21 cellular contexts compared by ENCODE assay signal in the genomic region with DNA sequence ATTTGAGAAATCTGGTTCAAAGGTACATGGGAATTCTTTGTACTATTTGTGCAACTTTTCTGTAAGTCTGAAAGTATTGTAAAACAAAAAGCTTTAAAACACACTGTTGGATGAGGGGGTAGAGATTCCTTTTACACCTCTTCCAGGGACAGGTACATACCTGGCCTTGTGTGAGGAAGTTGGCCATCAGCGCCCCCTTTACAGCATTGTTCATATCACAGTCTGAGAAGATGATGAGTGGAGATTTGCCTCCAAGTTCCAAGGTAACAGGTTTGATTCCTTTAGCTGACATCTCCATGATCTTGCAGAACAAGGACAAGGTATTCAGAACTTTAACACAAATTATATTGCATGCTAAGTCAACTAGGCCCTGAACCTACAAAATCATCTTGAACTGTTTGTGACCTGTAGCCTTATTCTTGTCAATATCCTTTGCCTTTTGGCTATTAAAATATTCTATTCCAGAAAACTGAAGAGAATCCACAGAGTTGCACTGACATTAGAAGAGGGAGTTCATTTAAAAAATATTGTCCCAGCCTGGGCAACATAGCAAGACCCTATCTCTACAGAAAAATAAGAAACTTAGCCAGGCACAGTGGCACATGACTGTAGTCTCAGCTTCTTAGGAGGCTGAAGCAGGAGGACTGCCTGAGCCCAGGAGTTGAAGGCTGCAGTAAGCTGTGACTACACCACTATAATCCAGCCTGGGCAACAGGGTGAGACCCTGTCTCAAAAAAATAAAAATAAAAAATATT. TPM values are rescaled to one million over a fixed set of nuclear protein-coding genes. Genes with fewer than 3 reads are reported as not detected.
DNase-seq lines count a peak whose midpoint lies in the region; ATAC-seq and TF ChIP-seq lines count a peak whose summit lies in the region.
"Had no signal": no experiment of that assay in that cellular context is flagged by ENCODE, and none has a peak within 500 bp of the region (broad histone marks: within the 10 kb centered on the region; RNA-seq: fewer than 3 reads in every experiment).

No MANE protein-coding gene starts in this region.

- H3K36me3 ChIP-seq in CD8-positive, alpha-beta T cell (ENCODE audit: insufficient read depth, low read length): peaks cover 21% of the 10 kb centered on the region
- peaks cover 45% of the 10 kb centered on the region for H3K36me3 ChIP-seq in OCI-LY3 (replicated peaks; ENCODE audit: low read depth, low read length)
- H3K36me3 ChIP-seq in prostate gland: peaks cover 0 to 19% of the 10 kb centered on the region in 2 donors

- no peak for DNase-seq in CD8-positive, alpha-beta T cell
- DNase-seq in epithelial cell of proximal tubule (ENCODE audit: low read depth) (no peak), prostate gland (ENCODE audit: low spot score) (no peak), NCI-H526 treated with DMSO at 0.1 percent for 48 hours (lab: John Stamatoyannopoulos, UW) (no peak), NCI-H1105 (lab: John Stamatoyannopoulos, UW) (no peak)
- DNase-seq: cortex of kidney; foreskin melanocyte; GDM1; hypothalamus; MV-4-11; naive B cell; NCI-H187 treated with DMSO at 0.1 percent for 48 hours; NCI-H226; NK-92 treated with Interleukin-12 subunit alpha and Interleukin-12 subunit beta, amount 100 ng/mL, for 24 hours; stimulated activated naive B cell treated with anti-CD40 and anti-IgM and Interleukin-4, amounts not matched to agents 10 μg/mL and 1 μg/mL and 100 μg/mL, for 72 hours; tibial artery had no signal

- no peaks in the 10 kb centered on the region; the same call in 1 of the 2 replicates for H3K79me2 ChIP-seq in OCI-LY3 (ENCODE audit: low read length)
- H3K79me2 ChIP-seq: parathyroid adenoma had no signal

- WGBS in prostate gland: 95% methylated on average over 1 of the region's 1 CpG

- H3K36me3 Mint-ChIP-seq in CD8-positive, alpha-beta T cell: peaks cover 79% of the 10 kb centered on the region

- peaks cover 15% of the 10 kb centered on the region for H3K4me1 ChIP-seq in CD8-positive, alpha-beta T cell (ENCODE audit: insufficient read depth, low read length)
- H3K4me1 ChIP-seq in OCI-LY3 (ENCODE audit: low read length) (no peaks in the 10 kb centered on the region), prostate gland (replicated peaks) (no peaks in the 10 kb centered on the region)
- H3K4me1 ChIP-seq: parathyroid adenoma, tibial artery had no signal

- CTCF ChIA-PET in CD8-positive, alpha-beta T cell (lab: Charles Lee): no interaction called here

- no peaks in the 10 kb centered on the region for H3K9me3 Mint-ChIP-seq in CD8-positive, alpha-beta T cell
- H3K9me3 Mint-ChIP-seq: IgD-negative memory B cell; memory B cell; naive B cell; stimulated activated naive B cell treated with anti-CD40 and anti-IgM and Interleukin-4, amounts not matched to agents 10 μg/mL and 1 μg/mL and 100 μg/mL, for 72 hours had no signal

- peaks cover 20% of the 10 kb centered on the region for H3K4me1 Mint-ChIP-seq in CD8-positive, alpha-beta T cell (ENCODE audit: low read depth)

- H3K4me2 ChIP-seq in OCI-LY3 (ENCODE audit: low read length): no peak overlapping the region

- H3K9me3 ChIP-seq in CD8-positive, alpha-beta T cell (ENCODE audit: low read length): no peaks in the 10 kb centered on the region
- H3K9me3 ChIP-seq in OCI-LY3 (ENCODE audit: insufficient read depth, low read length): no peaks in the 10 kb centered on the region
- H3K9me3 ChIP-seq in prostate gland: no peaks in the 10 kb centered on the region
- H3K9me3 ChIP-seq: tibial artery had no signal

- TF ChIP-seq POLR2A in prostate gland (IDR thresholded peaks at IDR 0.05): no peak

- H3K27ac Mint-ChIP-seq in CD8-positive, alpha-beta T cell: peak overlapping the region; percentile 2
- H3K27ac Mint-ChIP-seq: IgD-negative memory B cell had no signal

- no peak overlapping the region for H3K4me3 Mint-ChIP-seq in CD8-positive, alpha-beta T cell
- H3K4me3 Mint-ChIP-seq: IgD-negative memory B cell; memory B cell; naive B cell; stimulated activated naive B cell treated with anti-CD40 and anti-IgM and Interleukin-4, amounts not matched to agents 10 μg/mL and 1 μg/mL and 100 μg/mL, for 72 hours had no signal

- H3K9ac ChIP-seq in OCI-LY3 (ENCODE audit: low read length): no peak overlapping the region
- H3K9ac ChIP-seq: parathyroid adenoma had no signal

- TF ChIP-seq CTCF in C4-2B (conservative IDR thresholded peaks at IDR 0.05): 0 out of 2 replicates have a peak, but pooled peaks have one; percentile 7
- no peak for TF ChIP-seq CTCF in CD8-positive, alpha-beta T cell (IDR thresholded peaks at IDR 0.05)
- TF ChIP-seq CTCF in OCI-LY3 (IDR thresholded peaks at IDR 0.05; ENCODE audit: low read depth, low read length): peak; percentile 22; the same call in 1 of the 2 replicates
- peak; percentile 31 for TF ChIP-seq CTCF in epithelial cell of proximal tubule (conservative IDR thresholded peaks at IDR 0.05; ENCODE audit: low read depth, low read length)
- no peak for TF ChIP-seq CTCF in prostate gland (IDR thresholded peaks at IDR 0.05)

- no peaks in the 10 kb centered on the region for H4K20me1 ChIP-seq in OCI-LY3 (ENCODE audit: insufficient read depth, low read length)

- POLR2A ChIA-PET in CD8-positive, alpha-beta T cell (lab: Charles Lee): no interaction called here

- H3K4me3 ChIP-seq in CD8-positive, alpha-beta T cell (ENCODE audit: low read depth, low read length): no peak overlapping the region
- H3K4me3 ChIP-seq in OCI-LY3 (ENCODE audit: low read length): no peak overlapping the region
- no peak overlapping the region for H3K4me3 ChIP-seq in epithelial cell of proximal tubule (ENCODE audit: low read depth, low read length)
- H3K4me3 ChIP-seq in prostate gland: no peak overlapping the region
- H3K4me3 ChIP-seq: tibial artery had no signal

- H3K27ac ChIP-seq in C4-2B (no peak overlapping the region), OCI-LY3 (ENCODE audit: low read length) (no peak overlapping the region), prostate gland (no peak overlapping the region)
- no peak overlapping the region for H3K27ac ChIP-seq in CD8-positive, alpha-beta T cell (ENCODE audit: low read depth, low read length)
- H3K27ac ChIP-seq: parathyroid adenoma, tibial artery had no signal

- no peaks in the 10 kb centered on the region for H3K27me3 ChIP-seq in CD8-positive, alpha-beta T cell (ENCODE audit: insufficient read depth, low read length)
- no peaks in the 10 kb centered on the region for H3K27me3 ChIP-seq in OCI-LY3 (ENCODE audit: low read depth, low read length)
- H3K27me3 ChIP-seq in prostate gland (replicated peaks; ENCODE audit: insufficient read depth): no peaks in the 10 kb centered on the region
- H3K27me3 ChIP-seq: tibial artery had no signal

- intact Hi-C loops in CD8-positive, alpha-beta T cell (cut with DNase I, micrococcal nuclease): loop anchor here in 1 of 2 experiments (1.0 to 5.0 kb wide), 2 partner anchors 19 to 47 kb away; a partner anchor contains a TSS
- intact Hi-C loops in prostate gland (cut with DNase I): no loop called here

- no peak for ATAC-seq in CD8-positive, alpha-beta T cell
- ATAC-seq: stimulated activated naive B cell treated with anti-CD40 and anti-IgM and Interleukin-4, amounts not matched to agents 10 μg/mL and 1 μg/mL and 100 μg/mL, for 72 hours had no signal

- H3K27me3 Mint-ChIP-seq in CD8-positive, alpha-beta T cell (ENCODE audit: low read depth): no peaks in the 10 kb centered on the region
- H3K27me3 Mint-ChIP-seq: IgD-negative memory B cell; memory B cell; naive B cell; stimulated activated naive B cell treated with anti-CD40 and anti-IgM and Interleukin-4, amounts not matched to agents 10 μg/mL and 1 μg/mL and 100 μg/mL, for 72 hours had no signal

- no peak overlapping the region for H2AFZ ChIP-seq in OCI-LY3 (ENCODE audit: low read depth, low read length)
- H2AFZ ChIP-seq: parathyroid adenoma had no signal

RNA-seq across cellular contexts. Expression of a gene that starts 18.9 kb away (rescaled TPM):
- total RNA-seq in CD8-positive, alpha-beta T cell: 10 to 100 TPM; 18.7 to 22.0 TPM
- total RNA-seq in epithelial cell of proximal tubule (44.5 and 57.6 TPM in 2 replicates), prostate gland (100 to 1,000 TPM; 172 to 206 TPM)

RNA-seq across cellular contexts. Expression of a gene that starts 48.4 kb away (rescaled TPM):
- total RNA-seq in CD8-positive, alpha-beta T cell: 10 to 100 TPM; 13.8 to 16.6 TPM
- 197 and 227 TPM in 2 replicates for total RNA-seq in epithelial cell of proximal tubule
- total RNA-seq in prostate gland: 100 to 1,000 TPM; 209 to 270 TPM

Comparison
In these comparisons a context has a peak if more than half of its experiments do, and no peak if none do; other contexts are left out.
1. CTCF ChIP-seq: peak in C4-2B (single experiment), OCI-LY3 (single experiment) and epithelial cell of proximal tubule (single experiment); none in CD8-positive, alpha-beta T cell (single experiment) and prostate gland (0 of 4).
2. RNA of a gene that starts 48.4 kb away (total RNA-seq): 209 to 270 TPM in prostate gland and 197 to 227 TPM in epithelial cell of proximal tubule; 13.8 to 16.6 TPM in CD8-positive, alpha-beta T cell; every median in the first group is over 10 times any median in the second.